11 cellular contexts compared by ENCODE assay signal in genomic region chr1:47416319-47417128, GRCh38. TPM values are rescaled to one million over a fixed set of nuclear protein-coding genes. Genes with fewer than 3 reads are reported as not detected.
DNase-seq lines count a peak whose midpoint lies in the region; ATAC-seq and TF ChIP-seq lines count a peak whose summit lies in the region.
"Had no signal": no experiment of that assay in that cellular context is flagged by ENCODE, and none has a peak within 500 bp of the region (broad histone marks: within the 10 kb centered on the region; RNA-seq: fewer than 3 reads in every experiment).

No MANE protein-coding gene starts in this region.

- no peak overlapping the region for H3K27ac ChIP-seq in iPS DF 6.9 (ENCODE audit: low read length)
- H3K27ac ChIP-seq in stomach, result no peak overlapping the region
- no peak overlapping the region for H3K27ac ChIP-seq in Peyer's patch

- H3K4me3 Mint-ChIP-seq in activated CD8-positive, alpha-beta memory T cell treated with anti-CD3 and anti-CD28 coated beads, Interleukin-2, amount 10 ng/mL, durations not matched to agents 7 days and 5 days, result peak overlapping the region; percentile 51
- peak overlapping the region; percentile 71 to 79 for H3K4me3 Mint-ChIP-seq in activated T-cell treated with anti-CD3 and anti-CD28 coated beads, Interleukin-2, amount 50 U/mL, for 72 hours

- H3K36me3 ChIP-seq in iPS DF 6.9 (ENCODE audit: control insufficient read depth, insufficient read depth, low read length), result no peaks in the 10 kb centered on the region
- no peaks in the 10 kb centered on the region for H3K36me3 ChIP-seq in stomach
- no peaks in the 10 kb centered on the region for H3K36me3 ChIP-seq in Peyer's patch

- H3K4me1 ChIP-seq in iPS DF 6.9 (ENCODE audit: control insufficient read depth, insufficient read depth, low read length) (no peaks in the 10 kb centered on the region), stomach (peaks cover 3 to 10% (median 4%) of the 10 kb centered on the region in 4 donors), Peyer's patch (peaks cover 0 to 5% (median 0%) of the 10 kb centered on the region in 4 donors)

- ATAC-seq in activated CD8-positive, alpha-beta memory T cell treated with anti-CD3 and anti-CD28 coated beads, Interleukin-2, amount 10 ng/mL, durations not matched to agents 7 days and 5 days, result peak; percentile 52
- ATAC-seq in activated T-cell treated with anti-CD3 and anti-CD28 coated beads, Interleukin-2, amount 50 U/mL, for 72 hours (replicated peaks in 1 of 2), result peak; percentile 56 to 73
- ATAC-seq in HG03280 (IDR thresholded peaks at IDR 0.05; ENCODE audit: unreplicated experiment) (no peak), HG02763 (IDR thresholded peaks at IDR 0.05; ENCODE audit: unreplicated experiment) (no peak)

- DNase-seq in activated CD8-positive, alpha-beta memory T cell treated with anti-CD3 and anti-CD28 coated beads, Interleukin-2, amount 10 ng/mL, durations not matched to agents 7 days and 5 days, result no peak
- DNase-seq in activated CD8-positive, alpha-beta memory T cell treated with anti-CD3 and anti-CD28 coated beads, Interleukin-2, amount 50 U/mL, for 4 hours, result no peak
- peak in 1 of 2 donors; percentile 23 for DNase-seq in activated T-cell treated with anti-CD3 and anti-CD28 coated beads, Interleukin-2, amount 50 U/mL, for 72 hours
- no peak for DNase-seq in iPS DF 6.9 (ENCODE audit: low read depth, low spot score)
- no peak for DNase-seq in stomach
- no peak for DNase-seq in Peyer's patch

- no peak for TF ChIP-seq CTCF in stomach (IDR thresholded peaks at IDR 0.05)
- TF ChIP-seq CTCF in Peyer's patch (IDR thresholded peaks at IDR 0.05), result no peak

- CTCF ChIA-PET in activated CD8-positive, alpha-beta memory T cell treated with anti-CD3 and anti-CD28 coated beads, Interleukin-2, amount 10 ng/mL, durations not matched to agents 7 days and 5 days (lab: Charles Lee), result interaction anchor here (1.2 kb wide), 1 partner anchor 238 kb away, joined by 3 read pairs; no protein-coding TSS in a partner anchor

- H3K36me3 Mint-ChIP-seq in activated CD8-positive, alpha-beta memory T cell treated with anti-CD3 and anti-CD28 coated beads, Interleukin-2, amount 10 ng/mL, durations not matched to agents 7 days and 5 days, result no peaks in the 10 kb centered on the region
- no peaks in the 10 kb centered on the region for H3K36me3 Mint-ChIP-seq in activated T-cell treated with anti-CD3 and anti-CD28 coated beads, Interleukin-2, amount 50 U/mL, for 72 hours (ENCODE audit: insufficient read depth in 2 of 2)
- H3K36me3 Mint-ChIP-seq: CD4-positive, CD25-positive, alpha-beta regulatory T cell had no signal

- H3K9me3 ChIP-seq in iPS DF 6.9 (ENCODE audit: control insufficient read depth, insufficient read depth, low read length), result no peaks in the 10 kb centered on the region
- no peaks in the 10 kb centered on the region for H3K9me3 ChIP-seq in stomach
- H3K9me3 ChIP-seq in Peyer's patch, result no peaks in the 10 kb centered on the region

- peaks cover 7% of the 10 kb centered on the region for H3K4me1 Mint-ChIP-seq in activated CD8-positive, alpha-beta memory T cell treated with anti-CD3 and anti-CD28 coated beads, Interleukin-2, amount 10 ng/mL, durations not matched to agents 7 days and 5 days
- peaks cover 7% of the 10 kb centered on the region for H3K4me1 Mint-ChIP-seq in activated T-cell treated with anti-CD3 and anti-CD28 coated beads, Interleukin-2, amount 50 U/mL, for 72 hours (ENCODE audit: low read depth)

- H3K27me3 Mint-ChIP-seq in activated CD8-positive, alpha-beta memory T cell treated with anti-CD3 and anti-CD28 coated beads, Interleukin-2, amount 10 ng/mL, durations not matched to agents 7 days and 5 days, result peaks cover 53% of the 10 kb centered on the region
- peaks cover 51% of the 10 kb centered on the region for H3K27me3 Mint-ChIP-seq in activated T-cell treated with anti-CD3 and anti-CD28 coated beads, Interleukin-2, amount 50 U/mL, for 72 hours (ENCODE audit: low read depth)

- no CpG with 5 or more reads among the region's 126 CpGs for WGBS in iPS DF 6.9 (ENCODE audit: insufficient coverage, insufficient read length)
- 0 to 4% (median 2%) methylated on average over 18 to 126 of the region's 126 CpGs for WGBS in stomach, 5 donors

- TF ChIP-seq EP300 in stomach (IDR thresholded peaks at IDR 0.05), result no peak

- intact Hi-C loops in stomach (cut with DNase I; ENCODE audit: low total_unique reads), result no loop called here

- TF ChIP-seq POLR2A in stomach (IDR thresholded peaks at IDR 0.05) (no peak), Peyer's patch (IDR thresholded peaks at IDR 0.05) (no peak)

- H3K9me3 Mint-ChIP-seq in activated CD8-positive, alpha-beta memory T cell treated with anti-CD3 and anti-CD28 coated beads, Interleukin-2, amount 10 ng/mL, durations not matched to agents 7 days and 5 days (ENCODE audit: low read depth), result no peaks in the 10 kb centered on the region
- no peaks in the 10 kb centered on the region for H3K9me3 Mint-ChIP-seq in activated T-cell treated with anti-CD3 and anti-CD28 coated beads, Interleukin-2, amount 50 U/mL, for 72 hours

- peaks cover 63% of the 10 kb centered on the region for H3K27me3 ChIP-seq in iPS DF 6.9 (ENCODE audit: control insufficient read depth, insufficient read depth, low read length)
- peaks cover 12 to 92% (median 46%) of the 10 kb centered on the region in 3 donors for H3K27me3 ChIP-seq in stomach
- H3K27me3 ChIP-seq in Peyer's patch, result peaks cover 0 to 22% of the 10 kb centered on the region in 2 donors

- H3K27ac Mint-ChIP-seq in activated CD8-positive, alpha-beta memory T cell treated with anti-CD3 and anti-CD28 coated beads, Interleukin-2, amount 10 ng/mL, durations not matched to agents 7 days and 5 days, result no peak overlapping the region
- no peak overlapping the region for H3K27ac Mint-ChIP-seq in activated T-cell treated with anti-CD3 and anti-CD28 coated beads, Interleukin-2, amount 50 U/mL, for 72 hours
- H3K27ac Mint-ChIP-seq: CD4-positive, CD25-positive, alpha-beta regulatory T cell had no signal

- H3K4me3 ChIP-seq in iPS DF 6.9 (ENCODE audit: low read length) (peak overlapping the region; percentile 17; the same call in 1 of the 2 replicates), stomach (peak overlapping the region; percentile 15 to 44 (median 26)), Peyer's patch (peak overlapping the region in 2 of 4 donors; percentile 29 to 48)

RNA-seq across cellular contexts. Expression of gene FOXE3, which starts 0.4 kb away (rescaled TPM):
- total RNA-seq in activated CD8-positive, alpha-beta memory T cell treated with anti-CD3 and anti-CD28 coated beads, Interleukin-2, amount 10 ng/mL, durations not matched to agents 7 days and 5 days, result not detected
- total RNA-seq in activated T-cell treated with anti-CD3 and anti-CD28 coated beads, Interleukin-2, amount 50 U/mL, for 72 hours, result not detected
- total RNA-seq in stomach (not detected), Peyer's patch (not detected)
- not detected for polyA plus RNA-seq in stomach
- total RNA-seq: aorta; CD4-positive, CD25-positive, alpha-beta regulatory T cell; RPMI7951 had no signal
- polyA plus RNA-seq: aorta; CD4-positive, CD25-positive, alpha-beta regulatory T cell had no signal

RNA-seq across cellular contexts. Expression of gene FOXD2, which starts 21.3 kb away (rescaled TPM):
- total RNA-seq in activated CD8-positive, alpha-beta memory T cell treated with anti-CD3 and anti-CD28 coated beads, Interleukin-2, amount 10 ng/mL, durations not matched to agents 7 days and 5 days, result under 1 TPM; 0.23 to 0.53 TPM
- total RNA-seq in activated T-cell treated with anti-CD3 and anti-CD28 coated beads, Interleukin-2, amount 50 U/mL, for 72 hours, result under 1 TPM; 0.14 to 0.28 TPM
- total RNA-seq in stomach (10 to 100 TPM in 1 of 5 donors, under 1 TPM in 1, not detected in 3; under 0.01 to 47.5 TPM), Peyer's patch (1 to 10 TPM in 3 of 4 donors, not detected in 1; 1.1 to 1.5 (median 1.3) TPM)
- under 1 TPM in 2 of 3 donors, not detected in 1; 0.12 to 0.13 TPM for polyA plus RNA-seq in stomach

Comparison
In these comparisons a context has a peak if more than half of its experiments do, and no peak if none do; other contexts are left out.
1. ATAC-seq: peak in activated CD8-positive, alpha-beta memory T cell treated with anti-CD3 and anti-CD28 coated beads, Interleukin-2, amount 10 ng/mL, durations not matched to agents 7 days and 5 days (single experiment) and activated T-cell treated with anti-CD3 and anti-CD28 coated beads, Interleukin-2, amount 50 U/mL, for 72 hours (2 of 2); none in HG03280 (single experiment) and HG02763 (single experiment).